ENCODE assay signal across 1 cellular context in genomic region chr22:24091551-24092420, GRCh38.
TF ChIP-seq lines count a peak whose summit lies in the region.

No MANE protein-coding gene starts in this region.

TF ChIP-seq in K562, 482 proteins besides CTCF, POLR2A, EP300 and RAD21 (continued from another document and continues in another):
- TF ChIP-seq, protein P1, sequence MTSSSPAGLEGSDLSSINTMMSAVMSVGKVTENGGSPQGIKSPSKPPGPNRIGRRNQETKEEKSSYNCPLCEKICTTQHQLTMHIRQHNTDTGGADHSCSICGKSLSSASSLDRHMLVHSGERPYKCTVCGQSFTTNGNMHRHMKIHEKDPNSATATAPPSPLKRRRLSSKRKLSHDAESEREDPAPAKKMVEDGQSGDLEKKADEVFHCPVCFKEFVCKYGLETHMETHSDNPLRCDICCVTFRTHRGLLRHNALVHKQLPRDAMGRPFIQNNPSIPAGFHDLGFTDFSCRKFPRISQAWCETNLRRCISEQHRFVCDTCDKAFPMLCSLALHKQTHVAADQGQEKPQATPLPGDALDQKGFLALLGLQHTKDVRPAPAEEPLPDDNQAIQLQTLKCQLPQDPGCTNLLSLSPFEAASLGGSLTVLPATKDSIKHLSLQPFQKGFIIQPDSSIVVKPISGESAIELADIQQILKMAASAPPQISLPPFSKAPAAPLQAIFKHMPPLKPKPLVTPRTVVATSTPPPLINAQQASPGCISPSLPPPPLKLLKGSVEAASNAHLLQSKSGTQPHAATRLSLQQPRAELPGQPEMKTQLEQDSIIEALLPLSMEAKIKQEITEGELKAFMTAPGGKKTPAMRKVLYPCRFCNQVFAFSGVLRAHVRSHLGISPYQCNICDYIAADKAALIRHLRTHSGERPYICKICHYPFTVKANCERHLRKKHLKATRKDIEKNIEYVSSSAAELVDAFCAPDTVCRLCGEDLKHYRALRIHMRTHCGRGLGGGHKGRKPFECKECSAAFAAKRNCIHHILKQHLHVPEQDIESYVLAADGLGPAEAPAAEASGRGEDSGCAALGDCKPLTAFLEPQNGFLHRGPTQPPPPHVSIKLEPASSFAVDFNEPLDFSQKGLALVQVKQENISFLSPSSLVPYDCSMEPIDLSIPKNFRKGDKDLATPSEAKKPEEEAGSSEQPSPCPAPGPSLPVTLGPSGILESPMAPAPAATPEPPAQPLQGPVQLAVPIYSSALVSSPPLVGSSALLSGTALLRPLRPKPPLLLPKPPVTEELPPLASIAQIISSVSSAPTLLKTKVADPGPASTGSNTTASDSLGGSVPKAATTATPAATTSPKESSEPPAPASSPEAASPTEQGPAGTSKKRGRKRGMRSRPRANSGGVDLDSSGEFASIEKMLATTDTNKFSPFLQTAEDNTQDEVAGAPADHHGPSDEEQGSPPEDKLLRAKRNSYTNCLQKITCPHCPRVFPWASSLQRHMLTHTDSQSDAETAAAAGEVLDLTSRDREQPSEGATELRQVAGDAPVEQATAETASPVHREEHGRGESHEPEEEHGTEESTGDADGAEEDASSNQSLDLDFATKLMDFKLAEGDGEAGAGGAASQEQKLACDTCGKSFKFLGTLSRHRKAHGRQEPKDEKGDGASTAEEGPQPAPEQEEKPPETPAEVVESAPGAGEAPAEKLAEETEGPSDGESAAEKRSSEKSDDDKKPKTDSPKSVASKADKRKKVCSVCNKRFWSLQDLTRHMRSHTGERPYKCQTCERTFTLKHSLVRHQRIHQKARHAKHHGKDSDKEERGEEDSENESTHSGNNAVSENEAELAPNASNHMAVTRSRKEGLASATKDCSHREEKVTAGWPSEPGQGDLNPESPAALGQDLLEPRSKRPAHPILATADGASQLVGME (CRISPR knock-in tag; IDR thresholded peaks at IDR 0.05): no peak
- TF ChIP-seq ZNF263 (CRISPR knock-in tag; IDR thresholded peaks at IDR 0.05; ENCODE audit: borderline replicate concordance): no peak
- no peak for TF ChIP-seq MGA (IDR thresholded peaks at IDR 0.05)
- no peak for TF ChIP-seq POU5F1 (IDR thresholded peaks at IDR 0.05; ENCODE audit: borderline replicate concordance, low read depth, low read length, partially characterized antibody)
- no peak for TF ChIP-seq MED1 (CRISPR knock-in tag; IDR thresholded peaks at IDR 0.05; ENCODE audit: borderline replicate concordance)
- TF ChIP-seq CREBBP (IDR thresholded peaks at IDR 0.05; ENCODE audit: low read depth, low read length): no peak
- no peak for TF ChIP-seq ZHX1 (conservative IDR thresholded peaks at IDR 0.05; ENCODE audit: low read length)
- no peak for TF ChIP-seq DEAF1 (CRISPR knock-in tag; IDR thresholded peaks at IDR 0.05)
- no peak for TF ChIP-seq MCM7 (IDR thresholded peaks at IDR 0.05)
- TF ChIP-seq ZKSCAN8 (CRISPR knock-in tag; IDR thresholded peaks at IDR 0.05): 0 out of 2 replicates have a peak, but pooled peaks have one; percentile 61
- no peak for TF ChIP-seq FOXA1 (IDR thresholded peaks at IDR 0.05; ENCODE audit: borderline replicate concordance)
- TF ChIP-seq SIRT6 (IDR thresholded peaks at IDR 0.05; ENCODE audit: low read depth, low read length): no peak
- no peak for TF ChIP-seq ZNF140 (CRISPR knock-in tag; IDR thresholded peaks at IDR 0.05)
- TF ChIP-seq SMARCE1 (IDR thresholded peaks at IDR 0.05): peak; percentile 77
- no peak for TF ChIP-seq CREB3L1 (IDR thresholded peaks at IDR 0.05; ENCODE audit: borderline replicate concordance, low read depth)
- no peak for TF ChIP-seq CBX8 (IDR thresholded peaks at IDR 0.05; ENCODE audit: borderline replicate concordance, extremely low read depth, low read depth, low read length, poor library complexity, severe bottlenecking)
- peak; percentile 86 for TF ChIP-seq PML (IDR thresholded peaks at IDR 0.05; ENCODE audit: low read length)
- TF ChIP-seq MYNN (IDR thresholded peaks at IDR 0.05): peak; percentile 80
- TF ChIP-seq MYNN (CRISPR knock-in tag; IDR thresholded peaks at IDR 0.05): no peak
- TF ChIP-seq PBX2 (CRISPR knock-in tag; IDR thresholded peaks at IDR 0.05; ENCODE audit: low read depth): no peak
- no peak for TF ChIP-seq PBX2 (tag; conservative IDR thresholded peaks at IDR 0.05; ENCODE audit: low read depth)
- TF ChIP-seq CC2D1A (IDR thresholded peaks at IDR 0.05): peak; percentile 27; the same call in 1 of the 2 replicates
- TF ChIP-seq LEF1 (IDR thresholded peaks at IDR 0.05): peak; percentile 51; the same call in 1 of the 2 replicates
- TF ChIP-seq SRSF1 (IDR thresholded peaks at IDR 0.05; ENCODE audit: low read depth, low read length): no peak
- no peak for TF ChIP-seq ZNF133 (CRISPR knock-in tag; IDR thresholded peaks at IDR 0.05)
- no peak for TF ChIP-seq ZFP30 (CRISPR knock-in tag; IDR thresholded peaks at IDR 0.05; ENCODE audit: borderline replicate concordance)
- no peak for TF ChIP-seq HNRNPH1 (optimal IDR thresholded peaks at IDR 0.05; ENCODE audit: low read depth, low read length)
